ENCODE assay signal across 29 cellular contexts in genomic region chr2:59998324-59998723, GRCh38.
"Had no signal": no experiment of that assay in that cellular context is flagged by ENCODE, and none has a peak within 500 bp of the region (broad histone marks: within the 10 kb centered on the region; RNA-seq: fewer than 3 reads in every experiment).

No MANE protein-coding gene starts in this region.

- H3K9me3 ChIP-seq: ovary, psoas muscle, right lobe of liver, sigmoid colon, suprapubic skin, testis, tibial artery, transverse colon, upper lobe of right lung, uterus had no signal

- ATAC-seq: natural killer cell; psoas muscle; right cardiac atrium; right lobe of liver; stimulated activated effector memory CD8-positive, alpha-beta T cell treated with anti-CD3 and anti-CD28 coated beads, Interleukin-12 subunit alpha, Interleukin-12 subunit beta, amount 100 ng/mL, for 72 hours; stimulated activated naive CD8-positive, alpha-beta T cell treated with anti-CD3 and anti-CD28 coated beads, Interleukin-15, amount 100 ng/mL, for 72 hours; stimulated activated naive CD8-positive, alpha-beta T cell treated with anti-CD3 and anti-CD28 coated beads, Interleukin-15, Interleukin-2, amounts not matched to agents 100 U/mL and 50 U/mL, for 24 hours; upper lobe of right lung had no signal

- H3K4me1 ChIP-seq: parathyroid adenoma, psoas muscle, right lobe of liver, sigmoid colon, suprapubic skin, testis, tibial artery, transverse colon, upper lobe of right lung, uterus had no signal

- H3K27ac ChIP-seq: neural progenitor cell, ovary, parathyroid adenoma, psoas muscle, right lobe of liver, sigmoid colon, suprapubic skin, testis, tibial artery, transverse colon, upper lobe of right lung, uterus had no signal

- H3K4me3 ChIP-seq: neural progenitor cell, ovary, psoas muscle, right lobe of liver, sigmoid colon, suprapubic skin, testis, tibial artery, transverse colon, upper lobe of right lung, uterus had no signal

- H3K36me3 Mint-ChIP-seq: natural killer cell; neural progenitor cell; stimulated activated effector memory CD8-positive, alpha-beta T cell treated with anti-CD3 and anti-CD28 coated beads, Interleukin-12 subunit alpha, Interleukin-12 subunit beta, amount 100 ng/mL, for 72 hours; type B pancreatic cell had no signal

- DNase-seq: natural killer cell; occipital lobe; ovary; posterior cingulate gyrus; psoas muscle; right cardiac atrium; right lobe of liver; sigmoid colon; small intestine; stimulated activated CD4-positive, alpha-beta T cell treated with anti-CD3 and anti-CD28 coated beads, Interleukin-15, amount 100 ng/mL, for 24 hours; stimulated activated CD4-positive, alpha-beta T cell treated with anti-CD3 and anti-CD28 coated beads, Interleukin-2, amount 100 ng/mL, for 24 hours; stimulated activated CD4-positive, alpha-beta T cell treated with anti-CD3 and anti-CD28 coated beads, Interleukin-2, amount 100 ng/mL, for 48 hours; stimulated activated CD4-positive, alpha-beta T cell treated with anti-CD3 and anti-CD28 coated beads, Interleukin-4, amount 100 ng/mL, for 24 hours; stimulated activated naive CD4-positive, alpha-beta T cell; stimulated activated naive CD8-positive, alpha-beta T cell treated with anti-CD3 and anti-CD28 coated beads, Interleukin-15, amount 100 ng/mL, for 72 hours; stimulated activated naive CD8-positive, alpha-beta T cell treated with anti-CD3 and anti-CD28 coated beads, Interleukin-15, Interleukin-2, amounts not matched to agents 100 U/mL and 50 U/mL, for 24 hours; substantia nigra; testis; tibial artery; transverse colon; upper lobe of right lung; uterus had no signal

- H3K9me3 Mint-ChIP-seq: natural killer cell; nephron; neural progenitor cell; stimulated activated effector memory CD8-positive, alpha-beta T cell treated with anti-CD3 and anti-CD28 coated beads, Interleukin-12 subunit alpha, Interleukin-12 subunit beta, amount 100 ng/mL, for 72 hours; stimulated activated naive CD8-positive, alpha-beta T cell treated with anti-CD3 and anti-CD28 coated beads, Interleukin-15, amount 100 ng/mL, for 72 hours; type B pancreatic cell had no signal

- H3K36me3 ChIP-seq: neural progenitor cell, ovary, right lobe of liver, sigmoid colon, suprapubic skin, tibial artery, transverse colon, upper lobe of right lung, uterus had no signal

- H3K9ac ChIP-seq: neural progenitor cell, parathyroid adenoma had no signal

- H3K27ac Mint-ChIP-seq: natural killer cell; nephron; neural progenitor cell; progenitor cell of endocrine pancreas; stimulated activated effector memory CD8-positive, alpha-beta T cell treated with anti-CD3 and anti-CD28 coated beads, Interleukin-12 subunit alpha, Interleukin-12 subunit beta, amount 100 ng/mL, for 72 hours; stimulated activated naive CD8-positive, alpha-beta T cell treated with anti-CD3 and anti-CD28 coated beads, Interleukin-15, amount 100 ng/mL, for 72 hours; type B pancreatic cell had no signal

- H3K27me3 ChIP-seq: neural progenitor cell, ovary, right lobe of liver, sigmoid colon, suprapubic skin, testis, tibial artery, transverse colon, upper lobe of right lung, uterus had no signal

- H3K79me2 ChIP-seq: parathyroid adenoma had no signal

- H3K4me1 Mint-ChIP-seq: natural killer cell; stimulated activated effector memory CD8-positive, alpha-beta T cell treated with anti-CD3 and anti-CD28 coated beads, Interleukin-12 subunit alpha, Interleukin-12 subunit beta, amount 100 ng/mL, for 72 hours; stimulated activated naive CD8-positive, alpha-beta T cell treated with anti-CD3 and anti-CD28 coated beads, Interleukin-15, amount 100 ng/mL, for 72 hours had no signal

- FAIRE-seq: small intestine had no signal

- H3K4me3 Mint-ChIP-seq: natural killer cell; nephron; neural progenitor cell; stimulated activated effector memory CD8-positive, alpha-beta T cell treated with anti-CD3 and anti-CD28 coated beads, Interleukin-12 subunit alpha, Interleukin-12 subunit beta, amount 100 ng/mL, for 72 hours; stimulated activated naive CD8-positive, alpha-beta T cell treated with anti-CD3 and anti-CD28 coated beads, Interleukin-15, amount 100 ng/mL, for 72 hours; type B pancreatic cell had no signal

- H2AFZ ChIP-seq: neural progenitor cell, parathyroid adenoma had no signal

- H3K27me3 Mint-ChIP-seq: progenitor cell of endocrine pancreas; stimulated activated naive CD8-positive, alpha-beta T cell treated with anti-CD3 and anti-CD28 coated beads, Interleukin-15, amount 100 ng/mL, for 72 hours; type B pancreatic cell had no signal

- H3K4me2 ChIP-seq: neural progenitor cell had no signal
